In genomic region chr1:202926578-202927491, GRCh38 we compare ENCODE assay signal across 8 cellular contexts. TPM values are rescaled to one million over a fixed set of nuclear protein-coding genes. Genes with fewer than 3 reads are reported as not detected.
A peak's percentile ranks its signal among the peaks of the same experiment; 100 is the strongest.
DNase-seq lines count a peak whose midpoint lies in the region; ATAC-seq and TF ChIP-seq lines count a peak whose summit lies in the region.

KLHL12 (minus strand) TSS chr1:202927234; CDS start chr1:202925162, 2,072 bp downstream.

- peaks cover 34% of the 10 kb centered on the region for H3K4me1 ChIP-seq in CD4-positive, alpha-beta memory T cell (ENCODE audit: insufficient read depth, low read length)
- H3K4me1 ChIP-seq in right lobe of liver = peaks cover 0 to 7% (median 1%) of the 10 kb centered on the region in 4 donors

- no peaks in the 10 kb centered on the region for H3K27me3 Mint-ChIP-seq in CD4-positive, alpha-beta memory T cell
- no peaks in the 10 kb centered on the region for H3K27me3 Mint-ChIP-seq in activated CD4-positive, alpha-beta memory T cell treated with anti-CD3 and anti-CD28 coated beads for 36 hours

- TF ChIP-seq CTCF in dorsolateral prefrontal cortex (IDR thresholded peaks at IDR 0.05 in 54 of 56, conservative IDR thresholded peaks at IDR 0.05 in 2 of 56; ENCODE audit: low read depth in 1 of 56, partially characterized antibody in 56 of 56) = peak in 54 of 56 donors; percentile 13 to 62 (median 45)
- peak; percentile 48 to 63 (median 56) for TF ChIP-seq CTCF in right lobe of liver (IDR thresholded peaks at IDR 0.05)

- WGBS in right lobe of liver (ENCODE audit: insufficient coverage, low coverage, low lambda C conversion rate, missing lambda C conversion rate) = 1% methylated on average over 37 of the region's 57 CpGs

- H3K36me3 Mint-ChIP-seq in CD4-positive, alpha-beta memory T cell = peaks cover 0 to 18% of the 10 kb centered on the region in 2 donors
- peaks cover 8% of the 10 kb centered on the region for H3K36me3 Mint-ChIP-seq in activated CD4-positive, alpha-beta memory T cell treated with anti-CD3 and anti-CD28 coated beads for 36 hours

- CTCF ChIA-PET in CD4-positive, alpha-beta memory T cell (lab: Charles Lee; ENCODE audit: partially characterized antibody) = interaction anchor here (0.7 to 1.8 kb wide), 11 partner anchors 17 to 555 kb away, joined by 3 to 10 read pairs (median 5); partner anchors contain the start of gene TMEM183A
- CTCF ChIA-PET in activated CD4-positive, alpha-beta memory T cell treated with anti-CD3 and anti-CD28 coated beads for 36 hours (lab: Charles Lee) = interaction anchor here (0.5 to 1.2 kb wide), 7 partner anchors 20 to 1193 kb away, joined by 3 to 7 read pairs (median 3); partner anchors contain the start of gene TMEM183A

- no peaks in the 10 kb centered on the region for H3K9me3 ChIP-seq in CD4-positive, alpha-beta memory T cell (ENCODE audit: control insufficient read depth in 1 of 2, low read length in 2 of 2)
- no peaks in the 10 kb centered on the region for H3K9me3 ChIP-seq in right lobe of liver

- peaks cover 0 to 2% (median 0%) of the 10 kb centered on the region in 8 donors for H3K9me3 Mint-ChIP-seq in CD4-positive, alpha-beta memory T cell
- no peaks in the 10 kb centered on the region for H3K9me3 Mint-ChIP-seq in activated CD4-positive, alpha-beta memory T cell treated with anti-CD3 and anti-CD28 coated beads for 36 hours

- H3K4me3 ChIP-seq in CD4-positive, alpha-beta memory T cell (ENCODE audit: low read length in 2 of 2) = peak within 1 kb of the TSS; percentile 88 to 98
- peak within 1 kb of the TSS; percentile 55 to 99 (median 93) for H3K4me3 ChIP-seq in dorsolateral prefrontal cortex
- peak within 1 kb of the TSS; percentile 70 to 90 (median 76) for H3K4me3 ChIP-seq in right lobe of liver

- peaks cover 15 to 40% (median 28%) of the 10 kb centered on the region in 4 donors for H3K4me1 Mint-ChIP-seq in CD4-positive, alpha-beta memory T cell
- H3K4me1 Mint-ChIP-seq in activated CD4-positive, alpha-beta memory T cell treated with anti-CD3 and anti-CD28 coated beads for 36 hours (ENCODE audit: low read depth) = peaks cover 26% of the 10 kb centered on the region

- peak; percentile 93 to 95 (median 94) for DNase-seq in CD4-positive, alpha-beta memory T cell
- DNase-seq in HK-2 (ENCODE audit: unreplicated experiment) (peak; percentile 99), NCI-H82 treated with DMSO at 0.1 percent for 48 hours (lab: John Stamatoyannopoulos, UW; ENCODE audit: unreplicated experiment) (peak; percentile 97), dorsolateral prefrontal cortex (peak; percentile 93 to 99 (median 96)), right lobe of liver (peak; percentile 97 to 98 (median 98))
- DNase-seq in activated CD4-positive, alpha-beta memory T cell treated with anti-CD3 and anti-CD28 coated beads for 36 hours = peak; percentile 97
- peak; percentile 94 for DNase-seq in stimulated activated CD4-positive, alpha-beta T cell treated with anti-CD3 and anti-CD28 coated beads, Interleukin-4, amount 100 ng/mL, for 4 hours

- H3K27ac ChIP-seq in CD4-positive, alpha-beta memory T cell (ENCODE audit: low read depth, low read length) = peak within 1 kb of the TSS; percentile 87
- H3K27ac ChIP-seq in dorsolateral prefrontal cortex = peak within 1 kb of the TSS; percentile 78 to 98 (median 95)
- H3K27ac ChIP-seq in right lobe of liver = peak within 1 kb of the TSS; percentile 86 to 95 (median 88)

- peak within 1 kb of the TSS; percentile 90 to 97 (median 96) for H3K4me3 Mint-ChIP-seq in CD4-positive, alpha-beta memory T cell
- H3K4me3 Mint-ChIP-seq in activated CD4-positive, alpha-beta memory T cell treated with anti-CD3 and anti-CD28 coated beads for 36 hours = peak within 1 kb of the TSS; percentile 92

- H3K27me3 ChIP-seq in CD4-positive, alpha-beta memory T cell (ENCODE audit: insufficient read depth, low read length) = no peaks in the 10 kb centered on the region
- H3K27me3 ChIP-seq in dorsolateral prefrontal cortex (no peaks in the 10 kb centered on the region), right lobe of liver (no peaks in the 10 kb centered on the region)

- POLR2A ChIA-PET in CD4-positive, alpha-beta memory T cell (lab: Charles Lee; ENCODE audit: partially characterized antibody) = interaction anchor here (0.8 to 2.5 kb wide), 15 partner anchors 12 to 120 kb away, joined by 3 to 23 read pairs (median 5); partner anchors contain the start of genes ADIPOR1, CYB5R1, KDM5B and PCAT6
- POLR2A ChIA-PET in activated CD4-positive, alpha-beta memory T cell treated with anti-CD3 and anti-CD28 coated beads for 36 hours (lab: Charles Lee) = interaction anchor here (0.6 to 1.3 kb wide), 7 partner anchors 11 to 80 kb away, joined by 3 to 8 read pairs (median 4); partner anchors contain the start of genes RABIF and TMEM183A

- no peaks in the 10 kb centered on the region for H3K36me3 ChIP-seq in CD4-positive, alpha-beta memory T cell (ENCODE audit: insufficient read depth, low read length)
- peaks cover 0 to 10% (median 4%) of the 10 kb centered on the region in 4 donors for H3K36me3 ChIP-seq in right lobe of liver

- TF ChIP-seq POLR2A in right lobe of liver (IDR thresholded peaks at IDR 0.05) = peak; percentile 94

- H3K27ac Mint-ChIP-seq in CD4-positive, alpha-beta memory T cell = peak within 1 kb of the TSS; percentile 96 to 98 (median 97)
- peak within 1 kb of the TSS; percentile 90 for H3K27ac Mint-ChIP-seq in activated CD4-positive, alpha-beta memory T cell treated with anti-CD3 and anti-CD28 coated beads for 36 hours

- ATAC-seq in GM19452 (IDR thresholded peaks at IDR 0.05; ENCODE audit: unreplicated experiment) (peak; percentile 90), right lobe of liver (peak; percentile 97 to 98 (median 98))

- intact Hi-C loops in CD4-positive, alpha-beta memory T cell (cut with micrococcal nuclease) = loop anchor here (1.0 kb wide), 5 partner anchors 31 to 80 kb away; partner anchors contain the start of genes ADIPOR1, CYB5R1, RABIF and TMEM183A
- intact Hi-C loops in activated CD4-positive, alpha-beta memory T cell treated with anti-CD3 and anti-CD28 coated beads for 36 hours (cut with micrococcal nuclease) = loop anchor here (1.0 to 2.0 kb wide), 5 partner anchors 32 to 116 kb away; partner anchors contain the start of genes ADIPOR1, PCAT6 and RABIF
- intact Hi-C loops in dorsolateral prefrontal cortex (cut with DNase I) (loop anchor here (2.0 to 10.0 kb wide), 5 partner anchors 38 to 112 kb away; partner anchors contain the start of genes RABIF (in 2 of the 2), CYB5R1 (in 1 of the 2), PCAT6 (in 1 of the 2) and TMEM183A (in 1 of the 2)), right lobe of liver (cut with DNase I) (no loop called here)

RNA-seq across cellular contexts. Expression of gene KLHL12, which starts in this region (rescaled TPM):
- total RNA-seq in CD4-positive, alpha-beta memory T cell = 10 to 100 TPM; 24.2 to 27.1 TPM
- polyA plus RNA-seq in CD4-positive, alpha-beta memory T cell = 10 to 100 TPM; 24.5 to 27.1 TPM
- 10 to 100 TPM; 35.5 to 38.3 TPM for total RNA-seq in activated CD4-positive, alpha-beta memory T cell treated with anti-CD3 and anti-CD28 coated beads for 36 hours
- total RNA-seq in dorsolateral prefrontal cortex (10 to 100 TPM; 22.3 to 47.0 (median 36.2) TPM), right lobe of liver (10 to 100 TPM; 10.7 to 13.0 (median 12.3) TPM)

Comparison
In these comparisons a context has a peak if more than half of its experiments do, and no peak if none do; other contexts are left out.
1. Peak in every context shown above with its lines: DNase-seq, ATAC-seq, H3K4me3 ChIP-seq and H3K27ac ChIP-seq.
2. intact Hi-C loops: an anchor here in CD4-positive, alpha-beta memory T cell (1.0 kb wide), activated CD4-positive, alpha-beta memory T cell treated with anti-CD3 and anti-CD28 coated beads for 36 hours (1.0 to 2.0 kb wide) and dorsolateral prefrontal cortex (2.0 to 10.0 kb wide); none called in right lobe of liver.